In genomic region chr20:12554416-12554815, GRCh38 we compare ENCODE assay signal across 15 cellular contexts.
"Had no signal": no experiment of that assay in that cellular context is flagged by ENCODE, and none has a peak within 500 bp of the region (broad histone marks: within the 10 kb centered on the region; RNA-seq: fewer than 3 reads in every experiment).

No MANE protein-coding gene starts in this region.

- ATAC-seq: activated CD4-positive, alpha-beta T cell treated with anti-CD3 and anti-CD28 coated beads for 36 hours; activated T-helper 17 cell treated with anti-CD3 and anti-CD28 coated beads, Interleukin-2, amount 50 U/mL, for 72 hours; left ventricle myocardium superior; sciatic nerve had no signal

- H3K4me1 ChIP-seq: prostate gland, spleen had no signal

- DNase-seq: activated CD4-positive, alpha-beta T cell treated with anti-CD3 and anti-CD28 coated beads for 36 hours; activated naive CD4-positive, alpha-beta T cell treated with anti-CD3 and anti-CD28 coated beads for 36 hours; kidney; left ventricle myocardium superior; mesendoderm; nephron progenitor cell; spleen; stimulated activated CD4-positive, alpha-beta T cell treated with anti-CD3 and anti-CD28 coated beads, Interleukin-1b, Interleukin-23, amount 100 ng/mL, for 48 hours; stimulated activated naive CD4-positive, alpha-beta T cell; substantia nigra; transverse colon; WERI-Rb-1 had no signal

- H3K36me3 ChIP-seq: prostate gland, spleen, transverse colon, WERI-Rb-1 had no signal

- H3K27me3 ChIP-seq: spleen, transverse colon had no signal

- H3K9me3 ChIP-seq: prostate gland, transverse colon had no signal

- H3K4me3 ChIP-seq: prostate gland, spleen, transverse colon had no signal

- H3K27ac ChIP-seq: prostate gland, spleen, transverse colon, WERI-Rb-1 had no signal
